Comparison of ENCODE assay signal across 13 cellular contexts in the genomic region with DNA sequence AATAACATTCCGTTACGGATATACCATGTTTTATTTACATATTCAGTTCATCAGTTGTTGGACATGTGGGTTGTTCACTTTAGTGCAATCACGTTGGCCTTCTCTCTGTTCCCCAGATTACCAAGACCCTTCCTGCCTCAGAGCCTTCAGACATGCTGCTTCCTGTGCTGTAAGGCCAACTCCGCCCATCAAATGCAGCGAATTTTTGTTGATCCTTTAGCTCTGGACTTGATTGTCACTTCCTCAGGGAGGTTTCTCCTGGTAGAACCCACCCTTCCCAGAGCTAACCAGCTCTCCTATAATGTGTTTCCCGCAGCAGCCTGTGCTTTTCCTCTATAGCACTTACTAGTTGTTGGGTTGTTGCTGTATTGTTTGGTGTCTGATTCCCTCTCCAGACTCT. TPM values are rescaled to one million over a fixed set of nuclear protein-coding genes. Genes with fewer than 3 reads are reported as not detected.
DNase-seq lines count a peak whose midpoint lies in the region; ATAC-seq, FAIRE-seq and TF ChIP-seq lines count a peak whose summit lies in the region.
"Had no signal": no experiment of that assay in that cellular context is flagged by ENCODE, and none has a peak within 500 bp of the region (broad histone marks: within the 10 kb centered on the region; RNA-seq: fewer than 3 reads in every experiment).

No MANE protein-coding gene starts in this region.

- H3K36me3 ChIP-seq in SU-DHL-6 (ENCODE audit: low read length), result peaks cover 68% of the 10 kb centered on the region
- no peaks in the 10 kb centered on the region for H3K36me3 ChIP-seq in skeletal muscle tissue (ENCODE audit: control insufficient read depth in 3 of 3, insufficient read depth in 3 of 3, low read length in 3 of 3)

- H3K9me3 ChIP-seq in SU-DHL-6 (ENCODE audit: insufficient read depth, low read length) (no peaks in the 10 kb centered on the region), right cardiac atrium (ENCODE audit: control insufficient read depth, low read length) (no peaks in the 10 kb centered on the region), skeletal muscle tissue (ENCODE audit: control insufficient read depth in 3 of 3, low read length in 3 of 3) (no peaks in the 10 kb centered on the region)

- no peaks in the 10 kb centered on the region for H3K9me2 ChIP-seq in SU-DHL-6 (replicated peaks; ENCODE audit: insufficient read depth, low read length)

- peak; percentile 66 to 94 for ATAC-seq in right cardiac atrium

- no peak overlapping the region for H3K9ac ChIP-seq in SU-DHL-6 (ENCODE audit: low read length)
- peak overlapping the region in 1 of 3 donors; percentile 25 for H3K9ac ChIP-seq in skeletal muscle tissue (ENCODE audit: low read depth in 1 of 3, low read length in 3 of 3)

- no peak overlapping the region for H3K4me2 ChIP-seq in SU-DHL-6 (ENCODE audit: low read depth, low read length, poor library complexity, severe bottlenecking)

- WGBS in right cardiac atrium, result 63% methylated on average over 6 of the region's 6 CpGs

- H3F3A ChIP-seq in SU-DHL-6 (ENCODE audit: insufficient read depth), result peaks cover 74% of the 10 kb centered on the region

- peaks cover 51% of the 10 kb centered on the region for H4K20me1 ChIP-seq in SU-DHL-6 (ENCODE audit: low read depth, low read length)

- no peaks in the 10 kb centered on the region for H3K27me3 ChIP-seq in SU-DHL-6 (ENCODE audit: low read length)
- H3K27me3 ChIP-seq in right cardiac atrium (ENCODE audit: control insufficient read depth, insufficient read depth), result no peaks in the 10 kb centered on the region
- no peaks in the 10 kb centered on the region for H3K27me3 ChIP-seq in skeletal muscle tissue (ENCODE audit: control insufficient read depth in 3 of 3, insufficient read depth in 3 of 3, low read length in 3 of 3)

- intact Hi-C loops in right cardiac atrium (cut with DNase I), result no loop called here

- H3K27ac ChIP-seq in SU-DHL-6 (ENCODE audit: low read depth, low read length) (peak overlapping the region; percentile 71), right cardiac atrium (ENCODE audit: low read length) (peak overlapping the region; percentile 54), skeletal muscle tissue (ENCODE audit: low read depth, low read length) (peak overlapping the region; percentile 21)
- H3K27ac ChIP-seq: RWPE1 had no signal

- H3K4me1 ChIP-seq in right cardiac atrium (ENCODE audit: control insufficient read depth, insufficient read depth, low read length) (peaks cover 2% of the 10 kb centered on the region), skeletal muscle tissue (ENCODE audit: control insufficient read depth in 3 of 3, insufficient read depth in 3 of 3, low read length in 3 of 3) (peaks cover 0 to 3% (median 0%) of the 10 kb centered on the region in 3 donors)

- H3K4me3 ChIP-seq in SU-DHL-6 (ENCODE audit: insufficient read depth, low read length, poor library complexity, severe bottlenecking) (no peak overlapping the region), right cardiac atrium (ENCODE audit: low read length) (no peak overlapping the region), skeletal muscle tissue (ENCODE audit: low read length in 3 of 3) (no peak overlapping the region)

- FAIRE-seq in GM18507 (lab: Jason Lieb, UNC), result peak; percentile 81
- FAIRE-seq: G401.6 had no signal

- no peak overlapping the region for H2AFZ ChIP-seq in SU-DHL-6 (ENCODE audit: low read depth, low read length, severe bottlenecking)

- TF ChIP-seq CTCF in SU-DHL-6 (IDR thresholded peaks at IDR 0.05; ENCODE audit: insufficient read depth, low read length, poor library complexity, severe bottlenecking), result no peak

- peaks cover 96% of the 10 kb centered on the region for H3K79me2 ChIP-seq in SU-DHL-6 (ENCODE audit: insufficient read depth, low read length)

- DNase-seq in GM18507 (ENCODE audit: extremely low spot score, insufficient read length, low read depth), result no peak
- no peak for DNase-seq in right cardiac atrium
- no peak for DNase-seq in EL
- no peak for DNase-seq in T-helper 1 cell
- no peak for DNase-seq in NCI-H1436 (lab: John Stamatoyannopoulos, UW)
- DNase-seq: activated naive CD4-positive, alpha-beta T cell treated with anti-CD3 and anti-CD28 coated beads for 36 hours; NCI-H1105 treated with DMSO at 0.1 percent for 48 hours; NCI-H510A treated with DMSO at 0.1 percent for 48 hours; stimulated activated CD4-positive, alpha-beta T cell treated with anti-CD3 and anti-CD28 coated beads, Interleukin-4, amount 100 ng/mL, for 24 hours had no signal

RNA-seq across cellular contexts. Expression of a gene that starts 39.4 kb away (rescaled TPM):
- total RNA-seq in right cardiac atrium (10 to 100 TPM; 19.0 to 30.1 (median 23.1) TPM), skeletal muscle tissue (14.6 TPM)
- polyA plus RNA-seq in right cardiac atrium, result 10.4 TPM

Comparison
In these comparisons a context has a peak if more than half of its experiments do, and no peak if none do; other contexts are left out.
1. H3K27ac ChIP-seq: peak in every context shown above with its lines; median percentile 71 in SU-DHL-6; 54 in right cardiac atrium; 21 in skeletal muscle tissue.